ENCODE assay signal across 26 cellular contexts in genomic region chr7:24411226-24411625, GRCh38.
"Had no signal": no experiment of that assay in that cellular context is flagged by ENCODE, and none has a peak within 500 bp of the region (broad histone marks: within the 10 kb centered on the region; RNA-seq: fewer than 3 reads in every experiment).

No MANE protein-coding gene starts in this region.

- H3K27ac ChIP-seq: psoas muscle, sigmoid colon, stomach, thyroid gland, vagina had no signal

- H3K36me3 Mint-ChIP-seq: stimulated activated effector memory CD8-positive, alpha-beta T cell treated with anti-CD3 and anti-CD28 coated beads, Interleukin-12 subunit alpha, Interleukin-12 subunit beta, amount 100 ng/mL, for 72 hours had no signal

- FAIRE-seq: frontal cortex, keratinocyte had no signal

- H3K4me3 ChIP-seq: mucosa of descending colon, psoas muscle, sigmoid colon, stomach, thyroid gland, vagina had no signal

- H3K36me3 ChIP-seq: sigmoid colon, stomach, thyroid gland, vagina had no signal

- H3K9me3 Mint-ChIP-seq: effector memory CD8-positive, alpha-beta T cell had no signal

- H3K4me3 Mint-ChIP-seq: effector memory CD8-positive, alpha-beta T cell; immature natural killer cell; mesothelial cell of epicardium; naive B cell; natural killer cell treated with Interleukin-12 subunit alpha and Interleukin-12 subunit beta and Interleukin-15 and Interleukin-18, amount 100 ng/mL, for 72 hours; neural crest cell; stimulated activated effector memory CD8-positive, alpha-beta T cell treated with anti-CD3 and anti-CD28 coated beads, Interleukin-12 subunit alpha, Interleukin-12 subunit beta, amount 100 ng/mL, for 72 hours had no signal

- H3K4me1 ChIP-seq: psoas muscle, sigmoid colon, stomach, thyroid gland, vagina had no signal

- H3K4me1 Mint-ChIP-seq: mesothelial cell of epicardium, neural crest cell had no signal

- H3K27me3 ChIP-seq: sigmoid colon, stomach, thyroid gland, vagina had no signal

- DNase-seq: cortex of kidney; effector memory CD8-positive, alpha-beta T cell; hypothalamus; immature natural killer cell; mesenchymal stem cell; mucosa of descending colon; naive B cell; nucleus accumbens; posterior cingulate gyrus; psoas muscle; right cardiac atrium; sigmoid colon; stimulated activated CD4-positive, alpha-beta T cell treated with anti-CD3 and anti-CD28 coated beads, Interleukin-2, amount 100 ng/mL, for 24 hours; stimulated activated CD4-positive, alpha-beta T cell treated with anti-CD3 and anti-CD28 coated beads, Interleukin-4, amount 100 ng/mL, for 24 hours; stimulated activated naive CD4-positive, alpha-beta T cell treated with Interleukin-2 at 50 U/mL for 16 hours; stomach; thyroid gland; trophoblast cell had no signal

- ATAC-seq: effector memory CD8-positive, alpha-beta T cell; left lobe of liver; mucosa of descending colon; natural killer cell treated with Interleukin-12 subunit alpha and Interleukin-12 subunit beta and Interleukin-15 and Interleukin-18, amount 100 ng/mL, for 72 hours; psoas muscle; right cardiac atrium; stimulated activated effector memory CD8-positive, alpha-beta T cell treated with anti-CD3 and anti-CD28 coated beads, Interleukin-12 subunit alpha, Interleukin-12 subunit beta, amount 100 ng/mL, for 72 hours had no signal

- H3K27ac Mint-ChIP-seq: effector memory CD8-positive, alpha-beta T cell; immature natural killer cell; mesothelial cell of epicardium; naive B cell; natural killer cell treated with Interleukin-12 subunit alpha and Interleukin-12 subunit beta and Interleukin-15 and Interleukin-18, amount 100 ng/mL, for 72 hours; stimulated activated effector memory CD8-positive, alpha-beta T cell treated with anti-CD3 and anti-CD28 coated beads, Interleukin-12 subunit alpha, Interleukin-12 subunit beta, amount 100 ng/mL, for 72 hours had no signal

- H3K9me3 ChIP-seq: mucosa of descending colon, sigmoid colon, thyroid gland, vagina had no signal
